16 cellular contexts compared by ENCODE assay signal in the genomic region with DNA sequence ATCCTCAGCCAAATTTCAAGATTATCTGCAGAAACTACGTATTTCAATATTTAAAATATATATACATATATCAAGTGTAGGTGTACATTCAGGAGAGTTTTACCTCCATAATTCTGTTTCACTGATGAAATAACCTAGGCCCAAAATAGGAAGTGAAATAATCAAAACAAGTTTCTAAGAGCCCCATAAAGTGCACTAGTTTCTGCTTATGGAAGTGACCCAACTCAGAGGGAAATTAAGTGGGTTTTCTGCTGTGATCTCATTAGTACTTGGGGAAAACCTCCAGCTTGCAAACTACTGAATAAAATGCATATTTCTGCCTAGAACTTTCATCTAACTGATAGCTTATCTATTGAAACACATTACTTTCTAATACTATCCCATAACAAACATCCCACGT. TPM values are rescaled to one million over a fixed set of nuclear protein-coding genes. Genes with fewer than 3 reads are reported as not detected.
A peak's percentile ranks its signal among the peaks of the same experiment; 100 is the strongest.
DNase-seq lines count a peak whose midpoint lies in the region; ATAC-seq and TF ChIP-seq lines count a peak whose summit lies in the region.
"Had no signal": no experiment of that assay in that cellular context is flagged by ENCODE, and none has a peak within 500 bp of the region (broad histone marks: within the 10 kb centered on the region; RNA-seq: fewer than 3 reads in every experiment).

No MANE protein-coding gene starts in this region.

- H3K4me3 ChIP-seq in brain microvascular endothelial cell (ENCODE audit: low read depth, low read length) (no peak overlapping the region), esophagus muscularis mucosa (no peak overlapping the region), WERI-Rb-1 (ENCODE audit: low read depth, low read length) (no peak overlapping the region)
- H3K4me3 ChIP-seq: BLaER1 treated with 17β-estradiol and CSF1 and Interleukin-3, amounts not matched to agents 10 nM and 100 nM; stomach had no signal

- intact Hi-C loops in esophagus muscularis mucosa (cut with DNase I): no loop called here

- H3K27ac ChIP-seq in brain microvascular endothelial cell (no peak overlapping the region), esophagus muscularis mucosa (replicated peaks in 1 of 4) (no peak overlapping the region), WERI-Rb-1 (no peak overlapping the region)
- H3K27ac ChIP-seq: BLaER1 treated with 17β-estradiol and CSF1 and Interleukin-3, amounts not matched to agents 10 nM and 100 nM; stomach had no signal

- ATAC-seq in GM18519 (IDR thresholded peaks at IDR 0.05; ENCODE audit: low FRiP score, unreplicated experiment): peak; percentile 93
- ATAC-seq in GM21423 (IDR thresholded peaks at IDR 0.05; ENCODE audit: unreplicated experiment): peak; percentile 79
- peak; percentile 77 for ATAC-seq in HG03025 (IDR thresholded peaks at IDR 0.05; ENCODE audit: low FRiP score, unreplicated experiment)
- ATAC-seq: T-cell had no signal

- H3K36me3 ChIP-seq in brain microvascular endothelial cell (replicated peaks) (no peaks in the 10 kb centered on the region), esophagus muscularis mucosa (no peaks in the 10 kb centered on the region), WERI-Rb-1 (no peaks in the 10 kb centered on the region)
- H3K36me3 ChIP-seq: BLaER1 treated with 17β-estradiol and CSF1 and Interleukin-3, amounts not matched to agents 10 nM and 100 nM; stomach had no signal

- TF ChIP-seq CTCF in brain microvascular endothelial cell (IDR thresholded peaks at IDR 0.05; ENCODE audit: low read depth, low read length, missing control alignments) (no peak), esophagus muscularis mucosa (IDR thresholded peaks at IDR 0.05) (no peak), WERI-Rb-1 (IDR thresholded peaks at IDR 0.05; ENCODE audit: low read depth, low read length) (no peak)

- H3K4me1 ChIP-seq in esophagus muscularis mucosa: peaks cover 0 to 4% (median 0%) of the 10 kb centered on the region in 4 donors
- H3K4me1 ChIP-seq: BLaER1 treated with 17β-estradiol and CSF1 and Interleukin-3, amounts not matched to agents 10 nM and 100 nM; stomach had no signal

- in situ Hi-C loops in brain microvascular endothelial cell (cut with HindIII; ENCODE audit: low pct_ligation_motif_present, low sequenced_read_pairs): no loop called here

- TF ChIP-seq EP300 in esophagus muscularis mucosa (IDR thresholded peaks at IDR 0.05): no peak

- peak; percentile 22 for DNase-seq in NAMALWA (ENCODE audit: low spot score)
- no peak for DNase-seq in brain microvascular endothelial cell
- DNase-seq in esophagus muscularis mucosa (ENCODE audit: extremely low spot score): no peak
- no peak for DNase-seq in islet precursor cell
- no peak for DNase-seq in WERI-Rb-1
- DNase-seq: effector CD4-positive, alpha-beta T cell; glutamatergic neuron; NCI-H1436; NK-92 treated with Interleukin-12 subunit alpha and Interleukin-12 subunit beta, amount 100 ng/mL, for 24 hours; stimulated activated CD4-positive, alpha-beta T cell treated with anti-CD3 and anti-CD28 coated beads, Interleukin-1b, Interleukin-23, amount 100 ng/mL, for 48 hours; stomach; T-cell had no signal

- 82% methylated on average over 2 of the region's 2 CpGs for WGBS in esophagus muscularis mucosa

- H3K9me3 ChIP-seq in esophagus muscularis mucosa (no peaks in the 10 kb centered on the region), WERI-Rb-1 (ENCODE audit: severe bottlenecking) (no peaks in the 10 kb centered on the region)
- H3K9me3 ChIP-seq: stomach had no signal

- H3K27me3 ChIP-seq in brain microvascular endothelial cell (replicated peaks) (no peaks in the 10 kb centered on the region), esophagus muscularis mucosa (peaks cover 0 to 3% (median 0%) of the 10 kb centered on the region in 4 donors), WERI-Rb-1 (ENCODE audit: insufficient read depth, low read depth, severe bottlenecking) (no peaks in the 10 kb centered on the region)
- H3K27me3 ChIP-seq: BLaER1 treated with 17β-estradiol and CSF1 and Interleukin-3, amounts not matched to agents 10 nM and 100 nM; stomach had no signal

- TF ChIP-seq POLR2A in esophagus muscularis mucosa (IDR thresholded peaks at IDR 0.05; ENCODE audit: low read depth): no peak

RNA-seq across cellular contexts. Expression of gene MIR17HG, which starts 45.4 kb away (rescaled TPM):
- 1 to 10 TPM in 3 of 4 donors, under 1 TPM in 1; 0.45 to 6.6 (median 1.9) TPM for total RNA-seq in esophagus muscularis mucosa
